8 cellular contexts compared by ENCODE assay signal in the genomic region with DNA sequence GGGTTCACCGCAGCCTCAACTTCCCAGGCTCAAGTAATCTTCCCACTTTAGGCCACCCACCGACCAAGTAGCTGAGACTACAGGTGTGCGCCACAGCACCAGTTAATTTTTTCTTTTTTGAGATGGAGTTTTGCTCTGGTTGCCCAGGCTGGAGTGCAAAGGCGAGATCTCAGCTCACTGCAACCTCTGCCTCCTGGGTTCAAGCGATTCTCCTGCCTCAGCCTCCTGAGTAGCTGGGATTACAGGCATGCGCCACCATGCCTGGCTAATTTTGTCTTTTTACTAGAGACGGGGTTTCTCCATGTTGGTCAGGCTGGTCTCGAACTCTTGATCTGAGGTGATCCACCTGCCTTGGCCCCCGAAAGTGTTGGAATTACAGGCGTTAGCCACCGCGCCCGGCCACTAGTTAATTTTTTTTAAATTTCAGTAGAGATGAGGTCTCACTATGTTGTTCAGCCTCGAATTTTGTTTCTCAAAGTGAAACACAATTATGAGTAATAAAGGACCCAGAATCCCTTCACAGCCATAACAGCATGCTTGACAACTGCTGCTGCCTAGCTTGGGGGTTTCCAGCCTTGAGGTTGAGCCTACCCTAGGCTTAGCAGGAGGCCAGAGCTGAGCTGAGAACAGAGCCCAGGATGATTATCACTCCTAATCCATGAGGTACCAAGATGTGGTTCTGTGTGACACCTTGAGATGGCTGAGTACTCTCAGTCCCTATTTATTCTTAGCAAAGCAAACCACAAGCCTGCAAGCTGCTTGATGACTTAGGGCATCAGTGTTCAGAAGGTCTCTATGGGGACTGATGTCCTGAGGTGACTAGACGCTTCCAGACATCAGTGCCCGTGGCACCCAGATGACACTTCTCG.
DNase-seq lines count a peak whose midpoint lies in the region; ATAC-seq and TF ChIP-seq lines count a peak whose summit lies in the region.

No MANE protein-coding gene starts in this region.

- DNase-seq in activated T-cell treated with anti-CD3 and anti-CD28 coated beads for 48 hours (ENCODE audit: low read depth) (peak; percentile 46), NCI-H1105 treated with DMSO at 0.1 percent for 48 hours (lab: John Stamatoyannopoulos, UW) (no peak), NCI-H1092 (lab: John Stamatoyannopoulos, UW) (no peak), HAP-1 (ENCODE audit: low spot score in 2 of 2) (no peak), foreskin fibroblast (no peak)
- peak; percentile 32 to 65 (median 51) for DNase-seq in stimulated activated CD4-positive, alpha-beta T cell treated with anti-CD3 and anti-CD28 coated beads, TNF-alpha, amount 100 ng/mL, for 48 hours (ENCODE audit: low read depth in 3 of 3)

- H3K27me3 ChIP-seq in HAP-1 (ENCODE audit: low read depth): no peaks in the 10 kb centered on the region

- no peaks in the 10 kb centered on the region for H3K4me1 ChIP-seq in HAP-1

- in situ Hi-C loops in HAP-1 (cut with MboI; ENCODE audit: low sequenced_read_pairs): no loop called here

- H3K9me3 ChIP-seq in HAP-1: no peaks in the 10 kb centered on the region

- ATAC-seq in GM19351 (IDR thresholded peaks at IDR 0.05; ENCODE audit: unreplicated experiment): peak; percentile 95
- ATAC-seq in HG03159 (IDR thresholded peaks at IDR 0.05; ENCODE audit: unreplicated experiment): peak; percentile 96

- no peak for TF ChIP-seq CTCF in foreskin fibroblast (IDR thresholded peaks at IDR 0.05; ENCODE audit: low read depth, low read length)

- peaks cover 40% of the 10 kb centered on the region for H3K36me3 ChIP-seq in HAP-1 (replicated peaks)

- H3K4me3 ChIP-seq in HAP-1 (no peak overlapping the region), foreskin fibroblast (ENCODE audit: low read depth in 1 of 2, low read length in 2 of 2) (no peak overlapping the region)

Comparison
In these comparisons a context has a peak if more than half of its experiments do, and no peak if none do; other contexts are left out.
1. DNase-seq: peak in activated T-cell treated with anti-CD3 and anti-CD28 coated beads for 48 hours (single experiment) and stimulated activated CD4-positive, alpha-beta T cell treated with anti-CD3 and anti-CD28 coated beads, TNF-alpha, amount 100 ng/mL, for 48 hours (3 of 3); none in NCI-H1105 treated with DMSO at 0.1 percent for 48 hours (single experiment), NCI-H1092 (single experiment), HAP-1 (0 of 2) and foreskin fibroblast (0 of 2).